1 cellular context compared by ENCODE assay signal in genomic region chr22:22912722-22913253, GRCh38.
TF ChIP-seq lines count a peak whose summit lies in the region.

No MANE protein-coding gene starts in this region.

TF ChIP-seq in K562, 482 proteins besides CTCF, POLR2A, EP300 and RAD21:
- TF ChIP-seq HNRNPL (IDR thresholded peaks at IDR 0.05; ENCODE audit: low read depth, low read length) (no peak), HNRNPUL1 (IDR thresholded peaks at IDR 0.05; ENCODE audit: low read length) (no peak), MYC (IDR thresholded peaks at IDR 0.05; ENCODE audit: low read depth, low read length) (no peak; the same call in 1 of the 2 replicates), MYC (CRISPR knock-in tag; IDR thresholded peaks at IDR 0.05; ENCODE audit: borderline replicate concordance, low read depth) (no peak), RBM39 (optimal IDR thresholded peaks at IDR 0.05; ENCODE audit: low read depth, low read length) (peak; percentile 58), HNRNPLL (IDR thresholded peaks at IDR 0.05; ENCODE audit: low read depth, low read length, poor library complexity, severe bottlenecking) (no peak), MAFK (IDR thresholded peaks at IDR 0.05; ENCODE audit: low read length) (no peak), STAG1 (CRISPR knock-in tag; IDR thresholded peaks at IDR 0.05; ENCODE audit: borderline replicate concordance) (no peak), TGIF2 (CRISPR knock-in tag; IDR thresholded peaks at IDR 0.05) (no peak), PCBP2 (IDR thresholded peaks at IDR 0.05; ENCODE audit: low read depth, low read length, poor library complexity, severe bottlenecking) (no peak), SMARCA5 (IDR thresholded peaks at IDR 0.05) (no peak), PRMT5 (CRISPR knock-in tag; IDR thresholded peaks at IDR 0.05) (peak; percentile 78), ZNF174 (CRISPR knock-in tag; IDR thresholded peaks at IDR 0.05) (no peak), STAT5A (IDR thresholded peaks at IDR 0.05; ENCODE audit: borderline replicate concordance, low read length) (no peak), MCM7 (IDR thresholded peaks at IDR 0.05) (0 out of 4 replicates have a peak, but pooled peaks of 1 of the 2 experiments have one; percentile 60), SRF (CRISPR knock-in tag; IDR thresholded peaks at IDR 0.05) (no peak), MCM3 (IDR thresholded peaks at IDR 0.05) (0 out of 2 replicates have a peak, but pooled peaks have one; percentile 54), NFE2L1 (tag; IDR thresholded peaks at IDR 0.05; ENCODE audit: borderline replicate concordance, low read depth) (no peak), SIN3A (IDR thresholded peaks at IDR 0.05; ENCODE audit: borderline replicate concordance in 2 of 2, control insufficient read depth in 1 of 2, low read depth in 2 of 2, low read length in 2 of 2) (0 out of 4 replicates have a peak, but pooled peaks of 1 of the 2 experiments have one; percentile 44), CREBBP (IDR thresholded peaks at IDR 0.05; ENCODE audit: low read depth, low read length) (no peak), ZSCAN29 (IDR thresholded peaks at IDR 0.05) (no peak), MEF2D (tag; conservative IDR thresholded peaks at IDR 0.05; ENCODE audit: low read depth) (no peak), EWSR1 (IDR thresholded peaks at IDR 0.05; ENCODE audit: borderline replicate concordance, low read depth, partially characterized antibody) (no peak), ZEB2 (IDR thresholded peaks at IDR 0.05) (no peak), PHTF2 (CRISPR knock-in tag; IDR thresholded peaks at IDR 0.05) (0 out of 2 replicates have a peak, but pooled peaks have one; percentile 28)
- TF ChIP-seq, protein P1, sequence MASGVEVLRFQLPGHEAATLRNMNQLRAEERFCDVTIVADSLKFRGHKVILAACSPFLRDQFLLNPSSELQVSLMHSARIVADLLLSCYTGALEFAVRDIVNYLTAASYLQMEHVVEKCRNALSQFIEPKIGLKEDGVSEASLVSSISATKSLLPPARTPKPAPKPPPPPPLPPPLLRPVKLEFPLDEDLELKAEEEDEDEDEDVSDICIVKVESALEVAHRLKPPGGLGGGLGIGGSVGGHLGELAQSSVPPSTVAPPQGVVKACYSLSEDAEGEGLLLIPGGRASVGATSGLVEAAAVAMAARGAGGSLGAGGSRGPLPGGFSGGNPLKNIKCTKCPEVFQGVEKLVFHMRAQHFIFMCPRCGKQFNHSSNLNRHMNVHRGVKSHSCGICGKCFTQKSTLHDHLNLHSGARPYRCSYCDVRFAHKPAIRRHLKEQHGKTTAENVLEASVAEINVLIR (CRISPR knock-in tag; IDR thresholded peaks at IDR 0.05) = no peak
- TF ChIP-seq, protein P2, sequence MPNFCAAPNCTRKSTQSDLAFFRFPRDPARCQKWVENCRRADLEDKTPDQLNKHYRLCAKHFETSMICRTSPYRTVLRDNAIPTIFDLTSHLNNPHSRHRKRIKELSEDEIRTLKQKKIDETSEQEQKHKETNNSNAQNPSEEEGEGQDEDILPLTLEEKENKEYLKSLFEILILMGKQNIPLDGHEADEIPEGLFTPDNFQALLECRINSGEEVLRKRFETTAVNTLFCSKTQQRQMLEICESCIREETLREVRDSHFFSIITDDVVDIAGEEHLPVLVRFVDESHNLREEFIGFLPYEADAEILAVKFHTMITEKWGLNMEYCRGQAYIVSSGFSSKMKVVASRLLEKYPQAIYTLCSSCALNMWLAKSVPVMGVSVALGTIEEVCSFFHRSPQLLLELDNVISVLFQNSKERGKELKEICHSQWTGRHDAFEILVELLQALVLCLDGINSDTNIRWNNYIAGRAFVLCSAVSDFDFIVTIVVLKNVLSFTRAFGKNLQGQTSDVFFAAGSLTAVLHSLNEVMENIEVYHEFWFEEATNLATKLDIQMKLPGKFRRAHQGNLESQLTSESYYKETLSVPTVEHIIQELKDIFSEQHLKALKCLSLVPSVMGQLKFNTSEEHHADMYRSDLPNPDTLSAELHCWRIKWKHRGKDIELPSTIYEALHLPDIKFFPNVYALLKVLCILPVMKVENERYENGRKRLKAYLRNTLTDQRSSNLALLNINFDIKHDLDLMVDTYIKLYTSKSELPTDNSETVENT (CRISPR knock-in tag; IDR thresholded peaks at IDR 0.05) = 0 out of 2 replicates have a peak, but pooled peaks have one; percentile 12
- TF ChIP-seq, protein P3, sequence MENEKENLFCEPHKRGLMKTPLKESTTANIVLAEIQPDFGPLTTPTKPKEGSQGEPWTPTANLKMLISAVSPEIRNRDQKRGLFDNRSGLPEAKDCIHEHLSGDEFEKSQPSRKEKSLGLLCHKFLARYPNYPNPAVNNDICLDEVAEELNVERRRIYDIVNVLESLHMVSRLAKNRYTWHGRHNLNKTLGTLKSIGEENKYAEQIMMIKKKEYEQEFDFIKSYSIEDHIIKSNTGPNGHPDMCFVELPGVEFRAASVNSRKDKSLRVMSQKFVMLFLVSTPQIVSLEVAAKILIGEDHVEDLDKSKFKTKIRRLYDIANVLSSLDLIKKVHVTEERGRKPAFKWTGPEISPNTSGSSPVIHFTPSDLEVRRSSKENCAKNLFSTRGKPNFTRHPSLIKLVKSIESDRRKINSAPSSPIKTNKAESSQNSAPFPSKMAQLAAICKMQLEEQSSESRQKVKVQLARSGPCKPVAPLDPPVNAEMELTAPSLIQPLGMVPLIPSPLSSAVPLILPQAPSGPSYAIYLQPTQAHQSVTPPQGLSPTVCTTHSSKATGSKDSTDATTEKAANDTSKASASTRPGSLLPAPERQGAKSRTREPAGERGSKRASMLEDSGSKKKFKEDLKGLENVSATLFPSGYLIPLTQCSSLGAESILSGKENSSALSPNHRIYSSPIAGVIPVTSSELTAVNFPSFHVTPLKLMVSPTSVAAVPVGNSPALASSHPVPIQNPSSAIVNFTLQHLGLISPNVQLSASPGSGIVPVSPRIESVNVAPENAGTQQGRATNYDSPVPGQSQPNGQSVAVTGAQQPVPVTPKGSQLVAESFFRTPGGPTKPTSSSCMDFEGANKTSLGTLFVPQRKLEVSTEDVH (IDR thresholded peaks at IDR 0.05; ENCODE audit: low read depth, partially characterized antibody) = no peak
